ENCODE assay signal across 20 cellular contexts in genomic region chr1:208120426-208120790, GRCh38.
"Had no signal": no experiment of that assay in that cellular context is flagged by ENCODE, and none has a peak within 500 bp of the region (broad histone marks: within the 10 kb centered on the region; RNA-seq: fewer than 3 reads in every experiment).

No MANE protein-coding gene starts in this region.

- H3K4me3 ChIP-seq: cardiac muscle cell, esophagus muscularis mucosa, spleen, thoracic aorta had no signal

- H3K9me3 Mint-ChIP-seq: activated CD4-positive, alpha-beta T cell treated with anti-CD3 and anti-CD28 coated beads, Interleukin-2, amount 10 ng/mL, durations not matched to agents 7 days and 5 days; dendritic cell treated with granulocyte-macrophage colony-stimulating factor and Interleukin-4, amounts not matched to agents 40 ng/mL and 50 ng/mL, for 4 days; naive thymus-derived CD8-positive, alpha-beta T cell; stimulated activated memory B cell treated with anti-CD40 and anti-IgM and Interleukin-4, amounts not matched to agents 10 μg/mL and 1 μg/mL and 100 μg/mL, for 72 hours; T-helper 1 cell treated with Interleukin-12 subunit alpha and Interleukin-12 subunit beta and Interleukin-4 antibody, amounts not matched to agents 30 μg/mL and 1 μg/mL, for 36 hours had no signal

- H3K36me3 Mint-ChIP-seq: naive thymus-derived CD8-positive, alpha-beta T cell; stimulated activated memory B cell treated with anti-CD40 and anti-IgM and Interleukin-4, amounts not matched to agents 10 μg/mL and 1 μg/mL and 100 μg/mL, for 72 hours had no signal

- H3K4me1 Mint-ChIP-seq: activated CD4-positive, alpha-beta T cell treated with anti-CD3 and anti-CD28 coated beads, Interleukin-2, amount 10 ng/mL, durations not matched to agents 7 days and 5 days; naive thymus-derived CD8-positive, alpha-beta T cell; stimulated activated memory B cell treated with anti-CD40 and anti-IgM and Interleukin-4, amounts not matched to agents 10 μg/mL and 1 μg/mL and 100 μg/mL, for 72 hours had no signal

- H3K4me1 ChIP-seq: spleen had no signal

- ATAC-seq: activated CD4-positive, CD25-positive, alpha-beta regulatory T cell treated with anti-CD3 and anti-CD28 coated beads, Interleukin-2, amount 50 U/mL, for 24 hours; activated CD8-positive, alpha-beta T cell treated with anti-CD3 and anti-CD28 coated beads, Interleukin-2, amount 10 ng/mL, durations not matched to agents 7 days and 5 days; naive thymus-derived CD8-positive, alpha-beta T cell; stimulated activated memory B cell treated with anti-CD40 and anti-IgM and Interleukin-4, amounts not matched to agents 10 μg/mL and 1 μg/mL and 100 μg/mL, for 72 hours had no signal

- H3K27me3 ChIP-seq: cardiac muscle cell, esophagus muscularis mucosa, neutrophil, spleen had no signal

- H3K4me3 Mint-ChIP-seq: activated CD4-positive, alpha-beta T cell treated with anti-CD3 and anti-CD28 coated beads, Interleukin-2, amount 10 ng/mL, durations not matched to agents 7 days and 5 days; activated CD8-positive, alpha-beta T cell treated with anti-CD3 and anti-CD28 coated beads, Interleukin-2, amount 10 ng/mL, durations not matched to agents 7 days and 5 days; dendritic cell treated with granulocyte-macrophage colony-stimulating factor and Interleukin-4, amounts not matched to agents 40 ng/mL and 50 ng/mL, for 4 days; naive thymus-derived CD8-positive, alpha-beta T cell; stimulated activated memory B cell treated with anti-CD40 and anti-IgM and Interleukin-4, amounts not matched to agents 10 μg/mL and 1 μg/mL and 100 μg/mL, for 72 hours; T-helper 1 cell treated with Interleukin-12 subunit alpha and Interleukin-12 subunit beta and Interleukin-4 antibody, amounts not matched to agents 30 μg/mL and 1 μg/mL, for 36 hours had no signal

- H3K27ac Mint-ChIP-seq: activated CD4-positive, alpha-beta T cell treated with anti-CD3 and anti-CD28 coated beads, Interleukin-2, amount 10 ng/mL, durations not matched to agents 7 days and 5 days; activated CD8-positive, alpha-beta T cell treated with anti-CD3 and anti-CD28 coated beads, Interleukin-2, amount 10 ng/mL, durations not matched to agents 7 days and 5 days; dendritic cell treated with granulocyte-macrophage colony-stimulating factor and Interleukin-4, amounts not matched to agents 40 ng/mL and 50 ng/mL, for 4 days; naive thymus-derived CD8-positive, alpha-beta T cell; stimulated activated memory B cell treated with anti-CD40 and anti-IgM and Interleukin-4, amounts not matched to agents 10 μg/mL and 1 μg/mL and 100 μg/mL, for 72 hours; T-helper 1 cell treated with Interleukin-12 subunit alpha and Interleukin-12 subunit beta and Interleukin-4 antibody, amounts not matched to agents 30 μg/mL and 1 μg/mL, for 36 hours had no signal

- H3K9me3 ChIP-seq: esophagus muscularis mucosa, neutrophil, spleen, thoracic aorta had no signal

- H3K36me3 ChIP-seq: cardiac muscle cell, neutrophil, spleen, thoracic aorta had no signal

- DNase-seq: activated CD4-positive, alpha-beta T cell treated with anti-CD3 and anti-CD28 coated beads, Interleukin-2, amount 10 ng/mL, durations not matched to agents 7 days and 5 days; activated CD8-positive, alpha-beta memory T cell treated with anti-CD3 and anti-CD28 coated beads, Interleukin-2, amount 50 U/mL, for 4 hours; activated CD8-positive, alpha-beta T cell treated with anti-CD3 and anti-CD28 coated beads, Interleukin-2, amount 10 ng/mL, durations not matched to agents 7 days and 5 days; activated effector memory CD4-positive, alpha-beta T cell treated with Interleukin-2 at 50 U/mL for 16 hours; activated naive CD4-positive, alpha-beta T cell treated with anti-CD3 and anti-CD28 coated beads, Interleukin-2, amount 50 U/mL, for 16 hours; activated T-cell treated with anti-CD3 and anti-CD28 coated beads, Interleukin-2, amount 50 U/mL, for 48 hours; effector CD8-positive, alpha-beta T cell; mesenchymal stem cell; naive thymus-derived CD8-positive, alpha-beta T cell; posterior cingulate gyrus; spleen; stimulated activated CD4-positive, alpha-beta T cell treated with anti-CD3 and anti-CD28 coated beads, Interleukin-4, amount 100 ng/mL, for 4 hours had no signal

- H3K27ac ChIP-seq: cardiac muscle cell, esophagus muscularis mucosa, neutrophil, spleen, thoracic aorta had no signal
